ENCODE assay signal across 13 cellular contexts in genomic region chr16:13510425-13511151, GRCh38.
A peak's percentile ranks its signal among the peaks of the same experiment; 100 is the strongest.
DNase-seq lines count a peak whose midpoint lies in the region; ATAC-seq and TF ChIP-seq lines count a peak whose summit lies in the region.
"Had no signal": no experiment of that assay in that cellular context is flagged by ENCODE, and none has a peak within 500 bp of the region (broad histone marks: within the 10 kb centered on the region; RNA-seq: fewer than 3 reads in every experiment).

No MANE protein-coding gene starts in this region.

- no peak overlapping the region for H3K9ac ChIP-seq in OCI-LY3 (ENCODE audit: low read length)

- H3K4me1 ChIP-seq in OCI-LY3 (ENCODE audit: low read length) (no peaks in the 10 kb centered on the region), foreskin keratinocyte (no peaks in the 10 kb centered on the region)
- H3K4me1 ChIP-seq: uterus had no signal

- H2AFZ ChIP-seq in OCI-LY3 (ENCODE audit: low read depth, low read length) = no peak overlapping the region

- H3K27ac ChIP-seq in OCI-LY3 (ENCODE audit: low read length) = no peak overlapping the region
- H3K27ac ChIP-seq in foreskin keratinocyte = no peak overlapping the region
- H3K27ac ChIP-seq: dorsolateral prefrontal cortex, uterus had no signal

- no peaks in the 10 kb centered on the region for H3K36me3 ChIP-seq in OCI-LY3 (replicated peaks; ENCODE audit: low read depth, low read length)
- H3K36me3 ChIP-seq: uterus had no signal

- peaks cover 1% of the 10 kb centered on the region for H3K36me3 Mint-ChIP-seq in activated CD8-positive, alpha-beta T cell treated with anti-CD3 and anti-CD28 coated beads for 36 hours (ENCODE audit: low read depth)
- H3K36me3 Mint-ChIP-seq in activated CD8-positive, alpha-beta T cell treated with anti-CD3 and anti-CD28 coated beads, Interleukin-2, amount 10 ng/mL, durations not matched to agents 7 days and 5 days (ENCODE audit: low read depth) = no peaks in the 10 kb centered on the region
- H3K36me3 Mint-ChIP-seq in activated T-helper 2 cell treated with anti-CD3 and anti-CD28 coated beads, Interferon-gamma antibody, Interleukin-2, Interleukin-4, amounts not matched to agents 10 μg/mL and 5 μg/mL and 100 μg/mL, durations not matched to agents 14 hours and 24 hours and 36 hours (ENCODE audit: low read depth) = no peaks in the 10 kb centered on the region

- no peak for DNase-seq in activated CD8-positive, alpha-beta T cell treated with anti-CD3 and anti-CD28 coated beads for 36 hours
- no peak for DNase-seq in activated CD8-positive, alpha-beta T cell treated with anti-CD3 and anti-CD28 coated beads, Interleukin-2, amount 10 ng/mL, durations not matched to agents 7 days and 5 days
- DNase-seq in foreskin keratinocyte (no peak), T-helper 1 cell (no peak)
- DNase-seq in stimulated activated CD4-positive, alpha-beta T cell treated with anti-CD3 and anti-CD28 coated beads, Interleukin-2, amount 100 ng/mL, for 24 hours = no peak
- DNase-seq in activated T-helper 2 cell treated with anti-CD3 and anti-CD28 coated beads, Interferon-gamma antibody, Interleukin-2, Interleukin-4, amounts not matched to agents 10 μg/mL and 5 μg/mL and 100 μg/mL, durations not matched to agents 14 hours and 24 hours and 36 hours (ENCODE audit: low spot score) = no peak
- DNase-seq: dorsolateral prefrontal cortex; NCI-H2081 treated with DMSO at 0.1 percent for 48 hours; stimulated activated naive CD8-positive, alpha-beta T cell treated with anti-CD3 and anti-CD28 coated beads, Interleukin-15, Interleukin-2, amounts not matched to agents 100 U/mL and 50 U/mL, for 24 hours; uterus had no signal

- POLR2A ChIA-PET in activated CD8-positive, alpha-beta T cell treated with anti-CD3 and anti-CD28 coated beads for 36 hours (lab: Charles Lee) = no interaction called here
- POLR2A ChIA-PET in activated CD8-positive, alpha-beta T cell treated with anti-CD3 and anti-CD28 coated beads, Interleukin-2, amount 10 ng/mL, durations not matched to agents 7 days and 5 days (lab: Charles Lee) = no interaction called here

- no peaks in the 10 kb centered on the region for H3K79me2 ChIP-seq in OCI-LY3 (ENCODE audit: low read length)

- CTCF ChIA-PET in activated CD8-positive, alpha-beta T cell treated with anti-CD3 and anti-CD28 coated beads for 36 hours (lab: Charles Lee) = no interaction called here
- CTCF ChIA-PET in activated CD8-positive, alpha-beta T cell treated with anti-CD3 and anti-CD28 coated beads, Interleukin-2, amount 10 ng/mL, durations not matched to agents 7 days and 5 days (lab: Charles Lee) = no interaction called here

- H3K9me3 ChIP-seq in OCI-LY3 (ENCODE audit: insufficient read depth, low read length) = no peaks in the 10 kb centered on the region
- H3K9me3 ChIP-seq: uterus had no signal

- no peaks in the 10 kb centered on the region for H3K27me3 Mint-ChIP-seq in activated CD8-positive, alpha-beta T cell treated with anti-CD3 and anti-CD28 coated beads for 36 hours
- no peaks in the 10 kb centered on the region for H3K27me3 Mint-ChIP-seq in activated CD8-positive, alpha-beta T cell treated with anti-CD3 and anti-CD28 coated beads, Interleukin-2, amount 10 ng/mL, durations not matched to agents 7 days and 5 days (ENCODE audit: low read depth)
- no peaks in the 10 kb centered on the region for H3K27me3 Mint-ChIP-seq in activated T-helper 2 cell treated with anti-CD3 and anti-CD28 coated beads, Interferon-gamma antibody, Interleukin-2, Interleukin-4, amounts not matched to agents 10 μg/mL and 5 μg/mL and 100 μg/mL, durations not matched to agents 14 hours and 24 hours and 36 hours (ENCODE audit: low read depth)

- ATAC-seq in activated CD8-positive, alpha-beta T cell treated with anti-CD3 and anti-CD28 coated beads for 36 hours = no peak
- no peak for ATAC-seq in activated CD8-positive, alpha-beta T cell treated with anti-CD3 and anti-CD28 coated beads, Interleukin-2, amount 10 ng/mL, durations not matched to agents 7 days and 5 days
- ATAC-seq in foreskin keratinocyte (no peak), HG03521 (IDR thresholded peaks at IDR 0.05; ENCODE audit: unreplicated experiment) (no peak)
- ATAC-seq: stimulated activated naive CD8-positive, alpha-beta T cell treated with anti-CD3 and anti-CD28 coated beads, Interleukin-15, Interleukin-2, amounts not matched to agents 100 U/mL and 50 U/mL, for 24 hours had no signal

- no peak overlapping the region for H3K27ac Mint-ChIP-seq in activated CD8-positive, alpha-beta T cell treated with anti-CD3 and anti-CD28 coated beads for 36 hours
- H3K27ac Mint-ChIP-seq in activated CD8-positive, alpha-beta T cell treated with anti-CD3 and anti-CD28 coated beads, Interleukin-2, amount 10 ng/mL, durations not matched to agents 7 days and 5 days = no peak overlapping the region
- no peak overlapping the region for H3K27ac Mint-ChIP-seq in activated T-helper 2 cell treated with anti-CD3 and anti-CD28 coated beads, Interferon-gamma antibody, Interleukin-2, Interleukin-4, amounts not matched to agents 10 μg/mL and 5 μg/mL and 100 μg/mL, durations not matched to agents 14 hours and 24 hours and 36 hours

- peaks cover 3% of the 10 kb centered on the region; the same call in 1 of the 2 replicates for H3K27me3 ChIP-seq in OCI-LY3 (ENCODE audit: low read depth, low read length)
- H3K27me3 ChIP-seq in foreskin keratinocyte = no peaks in the 10 kb centered on the region
- H3K27me3 ChIP-seq: uterus had no signal

- H3K4me3 Mint-ChIP-seq in activated CD8-positive, alpha-beta T cell treated with anti-CD3 and anti-CD28 coated beads for 36 hours = no peak overlapping the region
- H3K4me3 Mint-ChIP-seq in activated CD8-positive, alpha-beta T cell treated with anti-CD3 and anti-CD28 coated beads, Interleukin-2, amount 10 ng/mL, durations not matched to agents 7 days and 5 days = no peak overlapping the region
- no peak overlapping the region for H3K4me3 Mint-ChIP-seq in activated T-helper 2 cell treated with anti-CD3 and anti-CD28 coated beads, Interferon-gamma antibody, Interleukin-2, Interleukin-4, amounts not matched to agents 10 μg/mL and 5 μg/mL and 100 μg/mL, durations not matched to agents 14 hours and 24 hours and 36 hours (ENCODE audit: low read depth)

- TF ChIP-seq CTCF in activated CD8-positive, alpha-beta T cell treated with anti-CD3 and anti-CD28 coated beads for 36 hours (IDR thresholded peaks at IDR 0.05) = peak; percentile 16
- TF ChIP-seq CTCF in OCI-LY3 (IDR thresholded peaks at IDR 0.05; ENCODE audit: low read depth, low read length) = peak; percentile 47
- peak; percentile 13 for TF ChIP-seq CTCF in foreskin keratinocyte (conservative IDR thresholded peaks at IDR 0.05)

- intact Hi-C loops in activated CD8-positive, alpha-beta T cell treated with anti-CD3 and anti-CD28 coated beads for 36 hours (cut with micrococcal nuclease) = no loop called here
- intact Hi-C loops in activated T-helper 2 cell treated with anti-CD3 and anti-CD28 coated beads, Interferon-gamma antibody, Interleukin-2, Interleukin-4, amounts not matched to agents 10 μg/mL and 5 μg/mL and 100 μg/mL, durations not matched to agents 14 hours and 24 hours and 36 hours (cut with micrococcal nuclease) = no loop called here

- H3K4me2 ChIP-seq in OCI-LY3 (ENCODE audit: low read length) = no peak overlapping the region

- H3K4me1 Mint-ChIP-seq in activated CD8-positive, alpha-beta T cell treated with anti-CD3 and anti-CD28 coated beads for 36 hours (ENCODE audit: low read depth) = no peaks in the 10 kb centered on the region
- H3K4me1 Mint-ChIP-seq in activated CD8-positive, alpha-beta T cell treated with anti-CD3 and anti-CD28 coated beads, Interleukin-2, amount 10 ng/mL, durations not matched to agents 7 days and 5 days (ENCODE audit: low read depth) = no peaks in the 10 kb centered on the region
- H3K4me1 Mint-ChIP-seq in activated T-helper 2 cell treated with anti-CD3 and anti-CD28 coated beads, Interferon-gamma antibody, Interleukin-2, Interleukin-4, amounts not matched to agents 10 μg/mL and 5 μg/mL and 100 μg/mL, durations not matched to agents 14 hours and 24 hours and 36 hours (ENCODE audit: low read depth) = no peaks in the 10 kb centered on the region

- no peak overlapping the region for H3K4me3 ChIP-seq in OCI-LY3 (ENCODE audit: low read length)
- H3K4me3 ChIP-seq: dorsolateral prefrontal cortex, lung, uterus had no signal

- no peaks in the 10 kb centered on the region for H4K20me1 ChIP-seq in OCI-LY3 (ENCODE audit: insufficient read depth, low read length)

- H3K9me3 Mint-ChIP-seq in activated CD8-positive, alpha-beta T cell treated with anti-CD3 and anti-CD28 coated beads for 36 hours = peaks cover 13% of the 10 kb centered on the region
- peaks cover 9% of the 10 kb centered on the region for H3K9me3 Mint-ChIP-seq in activated CD8-positive, alpha-beta T cell treated with anti-CD3 and anti-CD28 coated beads, Interleukin-2, amount 10 ng/mL, durations not matched to agents 7 days and 5 days (ENCODE audit: insufficient read depth)
- H3K9me3 Mint-ChIP-seq in activated T-helper 2 cell treated with anti-CD3 and anti-CD28 coated beads, Interferon-gamma antibody, Interleukin-2, Interleukin-4, amounts not matched to agents 10 μg/mL and 5 μg/mL and 100 μg/mL, durations not matched to agents 14 hours and 24 hours and 36 hours = peaks cover 18% of the 10 kb centered on the region
